ENCODE assay signal across 1 cellular context in the genomic region with DNA sequence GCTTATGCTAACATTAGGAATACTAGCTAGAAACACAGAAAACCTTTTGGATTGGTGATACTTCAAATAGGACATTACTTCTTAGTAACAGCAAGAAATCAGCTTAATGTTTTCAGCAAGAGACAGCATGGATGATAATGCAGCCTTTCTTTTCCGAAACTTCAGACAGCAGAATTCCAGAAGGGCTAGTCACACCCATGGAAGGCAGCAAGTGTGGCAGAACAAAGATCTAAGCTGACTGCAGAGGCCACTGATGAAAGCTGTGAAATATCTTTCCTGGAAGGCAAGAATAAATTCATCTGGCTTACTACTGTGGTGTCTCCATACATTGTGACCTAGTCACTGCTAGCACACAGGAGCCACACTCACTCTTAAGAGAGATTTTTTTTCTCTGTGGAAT.
TF ChIP-seq lines count a peak whose summit lies in the region.

No MANE protein-coding gene starts in this region.

TF ChIP-seq in HCT116, 20 proteins besides CTCF, POLR2A, EP300 and RAD21 (continued from another document):
- TF ChIP-seq, protein P1, sequence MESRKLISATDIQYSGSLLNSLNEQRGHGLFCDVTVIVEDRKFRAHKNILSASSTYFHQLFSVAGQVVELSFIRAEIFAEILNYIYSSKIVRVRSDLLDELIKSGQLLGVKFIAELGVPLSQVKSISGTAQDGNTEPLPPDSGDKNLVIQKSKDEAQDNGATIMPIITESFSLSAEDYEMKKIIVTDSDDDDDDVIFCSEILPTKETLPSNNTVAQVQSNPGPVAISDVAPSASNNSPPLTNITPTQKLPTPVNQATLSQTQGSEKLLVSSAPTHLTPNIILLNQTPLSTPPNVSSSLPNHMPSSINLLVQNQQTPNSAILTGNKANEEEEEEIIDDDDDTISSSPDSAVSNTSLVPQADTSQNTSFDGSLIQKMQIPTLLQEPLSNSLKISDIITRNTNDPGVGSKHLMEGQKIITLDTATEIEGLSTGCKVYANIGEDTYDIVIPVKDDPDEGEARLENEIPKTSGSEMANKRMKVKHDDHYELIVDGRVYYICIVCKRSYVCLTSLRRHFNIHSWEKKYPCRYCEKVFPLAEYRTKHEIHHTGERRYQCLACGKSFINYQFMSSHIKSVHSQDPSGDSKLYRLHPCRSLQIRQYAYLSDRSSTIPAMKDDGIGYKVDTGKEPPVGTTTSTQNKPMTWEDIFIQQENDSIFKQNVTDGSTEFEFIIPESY (IDR thresholded peaks at IDR 0.05; ENCODE audit: extremely low read depth, insufficient replicate concordance, low read length): no peak
- TF ChIP-seq CBX3 (IDR thresholded peaks at IDR 0.05; ENCODE audit: low read depth) (no peak), CEBPB (IDR thresholded peaks at IDR 0.05; ENCODE audit: low read depth) (no peak), TCF7L2 (IDR thresholded peaks at IDR 0.05; ENCODE audit: borderline replicate concordance, extremely low read depth, insufficient read depth, insufficient read length) (no peak), POLR2AphosphoS5 (IDR thresholded peaks at IDR 0.05; ENCODE audit: low read depth, low read length) (no peak), EZH2 (IDR thresholded peaks at IDR 0.05) (no peak)
TF ChIP-seq in HCT116: peak in this region for 0.
